Comparison of ENCODE assay signal across 36 cellular contexts in genomic region chr2:145494441-145494840, GRCh38.
"Had no signal": no experiment of that assay in that cellular context is flagged by ENCODE, and none has a peak within 500 bp of the region (broad histone marks: within the 10 kb centered on the region; RNA-seq: fewer than 3 reads in every experiment).

No MANE protein-coding gene starts in this region.

- H3K4me3 ChIP-seq: MG63 had no signal

- DNase-seq: Kasumi-1, MG63, MM.1S, MV-4-11, NCI-H1048, NCI-H1092, NCI-H1092 treated with DMSO at 0.1 percent for 48 hours, NCI-H1105, NCI-H1105 treated with DMSO at 0.1 percent for 48 hours, NCI-H1417, NCI-H1417 treated with DMSO at 0.1 percent for 48 hours, NCI-H1436, NCI-H1436 treated with DMSO at 0.1 percent for 48 hours, NCI-H146, NCI-H1694, NCI-H1694 treated with DMSO at 0.1 percent for 48 hours, NCI-H187, NCI-H187 treated with DMSO at 0.1 percent for 48 hours, NCI-H1930, NCI-H2029, NCI-H2029 treated with DMSO at 0.1 percent for 48 hours, NCI-H2081, NCI-H2081 treated with DMSO at 0.1 percent for 48 hours, NCI-H2107, NCI-H2171, NCI-H2171 treated with DMSO at 0.1 percent for 48 hours, NCI-H2227 treated with DMSO at 0.1 percent for 48 hours, NCI-H226, NCI-H345, NCI-H446, NCI-H446 treated with DMSO at 0.1 percent for 48 hours, NCI-H510A, NCI-H510A treated with DMSO at 0.1 percent for 48 hours, NCI-H524, NCI-H524 treated with DMSO at 0.1 percent for 48 hours, NCI-H526 had no signal

- H3K36me3 ChIP-seq: MG63 had no signal

- H3K27me3 ChIP-seq: MG63 had no signal
